1 cellular context compared by ENCODE assay signal in genomic region chr10:133381041-133381440, GRCh38.
TF ChIP-seq lines count a peak whose summit lies in the region.

No MANE protein-coding gene starts in this region.

TF ChIP-seq in HCT116, 20 proteins besides CTCF, POLR2A, EP300 and RAD21:
- TF ChIP-seq YY1 (IDR thresholded peaks at IDR 0.05; ENCODE audit: extremely low read depth, insufficient replicate concordance, low read depth, low read length) (no peak), ZBTB33 (IDR thresholded peaks at IDR 0.05; ENCODE audit: extremely low read depth, insufficient replicate concordance, low read length) (no peak), SP1 (IDR thresholded peaks at IDR 0.05; ENCODE audit: low read depth) (no peak), REST (IDR thresholded peaks at IDR 0.05; ENCODE audit: low read depth) (no peak)
